10 cellular contexts compared by ENCODE assay signal in genomic region chr11:45852712-45853101, GRCh38. TPM values are rescaled to one million over a fixed set of nuclear protein-coding genes. Genes with fewer than 3 reads are reported as not detected.
DNase-seq lines count a peak whose midpoint lies in the region; ATAC-seq and TF ChIP-seq lines count a peak whose summit lies in the region.
"Had no signal": no experiment of that assay in that cellular context is flagged by ENCODE, and none has a peak within 500 bp of the region (broad histone marks: within the 10 kb centered on the region; RNA-seq: fewer than 3 reads in every experiment).

No MANE protein-coding gene starts in this region.

- no peak overlapping the region for H3K4me2 ChIP-seq in mammary epithelial cell (ENCODE audit: insufficient read depth, low read depth, low read length)

- intact Hi-C loops in mammary epithelial cell (cut with micrococcal nuclease) (no loop called here), Right ventricle myocardium superior (cut with DNase I) (no loop called here), tibial artery (cut with DNase I; ENCODE audit: low total_unique reads) (no loop called here)

- BruUV-seq in mammary epithelial cell (replicated peaks; lab: Mats Ljungman, UMichigan) = no TSS peak

- H3K27me3 ChIP-seq in mammary epithelial cell (ENCODE audit: insufficient read depth, low read length) (no peaks in the 10 kb centered on the region), HUES6 (ENCODE audit: control insufficient read depth, insufficient read depth, low read length) (0 out of 2 replicates have a peak, but pooled peaks cover 5% of the 10 kb centered on the region), tibial artery (no peaks in the 10 kb centered on the region)
- H3K27me3 ChIP-seq: upper lobe of right lung had no signal

- CTCF ChIA-PET in mammary epithelial cell (lab: Charles Lee; ENCODE audit: low non-redundant PET) = no interaction called here

- H3K27ac ChIP-seq in mammary epithelial cell (ENCODE audit: insufficient read depth, low read depth, low read length) (no peak overlapping the region), HUES6 (ENCODE audit: low read depth, low read length) (no peak overlapping the region), tibial artery (peak overlapping the region; percentile 84 to 88)

- DNase-seq in T47D (ENCODE audit: low read depth in 1 of 2, low spot score in 1 of 2) (peak; percentile 47 to 55), mammary epithelial cell (no peak), Right ventricle myocardium superior (peak; percentile 74), tibial artery (peak in 1 of 2 donors; percentile 68), kidney tubule cell (ENCODE audit: low spot score) (no peak), CD1c-positive myeloid dendritic cell (ENCODE audit: extremely low spot score) (no peak), hippocampal formation (lab: John Stamatoyannopoulos, UW) (no peak)
- DNase-seq: activated CD4-positive, alpha-beta memory T cell treated with anti-CD3 and anti-CD28 coated beads, Interleukin-2, amount 10 ng/mL, durations not matched to agents 7 days and 5 days; upper lobe of right lung had no signal

- H3K9me3 ChIP-seq in mammary epithelial cell (replicated peaks; ENCODE audit: insufficient read depth, low read length) = no peaks in the 10 kb centered on the region
- H3K9me3 ChIP-seq in HUES6 (ENCODE audit: control insufficient read depth, insufficient read depth, low read depth, low read length) = no peaks in the 10 kb centered on the region
- H3K9me3 ChIP-seq in tibial artery = no peaks in the 10 kb centered on the region
- H3K9me3 ChIP-seq: upper lobe of right lung had no signal

- no peaks in the 10 kb centered on the region for H3K36me3 ChIP-seq in mammary epithelial cell (ENCODE audit: insufficient read depth, low read length)
- H3K36me3 ChIP-seq in HUES6 (ENCODE audit: control insufficient read depth, insufficient read depth, low read length) = peaks cover 7% of the 10 kb centered on the region
- H3K36me3 ChIP-seq in tibial artery = peaks cover 0 to 16% (median 8%) of the 10 kb centered on the region in 3 donors

- H3K4me1 ChIP-seq in mammary epithelial cell (ENCODE audit: insufficient read depth, low read length) = no peaks in the 10 kb centered on the region
- peaks cover 42% of the 10 kb centered on the region for H3K4me1 ChIP-seq in HUES6 (ENCODE audit: control insufficient read depth, insufficient read depth, low read length)
- H3K4me1 ChIP-seq in tibial artery = peaks cover 0 to 96% (median 93%) of the 10 kb centered on the region in 4 donors

- dilution Hi-C loops in mammary epithelial cell (cut with HindIII; ENCODE audit: low sequenced_read_pairs) = no loop called here

- no peak overlapping the region for H2AFZ ChIP-seq in mammary epithelial cell (ENCODE audit: low read depth, low read length)

- H3K9ac ChIP-seq in mammary epithelial cell (ENCODE audit: insufficient read depth, low read length) (no peak overlapping the region), HUES6 (ENCODE audit: low read length) (no peak overlapping the region)

- peaks cover 60% of the 10 kb centered on the region for H3K79me2 ChIP-seq in mammary epithelial cell (ENCODE audit: insufficient read depth, low read length)

- no peaks in the 10 kb centered on the region for H4K20me1 ChIP-seq in mammary epithelial cell (ENCODE audit: insufficient read depth, low read length)

- ATAC-seq in Right ventricle myocardium superior (ENCODE audit: poor library complexity) = peak; percentile 78
- ATAC-seq: upper lobe of right lung had no signal

- 77% methylated on average over 1 of the region's 1 CpG for WGBS in mammary epithelial cell (ENCODE audit: low coverage, missing lambda C conversion rate)

- TF ChIP-seq CTCF in mammary epithelial cell (conservative IDR thresholded peaks at IDR 0.05 in 1 of 2, IDR thresholded peaks at IDR 0.05 in 1 of 2; ENCODE audit: extremely low read depth in 1 of 2, insufficient read depth in 1 of 2, low read depth in 1 of 2, low read length in 2 of 2) = no peak
- no peak for TF ChIP-seq CTCF in tibial artery (IDR thresholded peaks at IDR 0.05)

- in situ Hi-C loops in T47D (cut with HindIII; ENCODE audit: low pct_unique_long_range_greater_than_20kb, low sequenced_read_pairs) = no loop called here
- in situ Hi-C loops in mammary epithelial cell (cut with MboI; ENCODE audit: low sequenced_read_pairs in 2 of 2) = no loop called here

- no peak overlapping the region for H3K4me3 ChIP-seq in mammary epithelial cell (replicated peaks in 1 of 3; ENCODE audit: insufficient read depth in 1 of 3, low read depth in 2 of 3, low read length in 3 of 3)
- H3K4me3 ChIP-seq in HUES6 (ENCODE audit: low read depth, low read length) = peak overlapping the region; percentile 12; the same call in 1 of the 2 replicates
- H3K4me3 ChIP-seq in tibial artery = no peak overlapping the region
- H3K4me3 ChIP-seq: upper lobe of right lung had no signal

RNA-seq across cellular contexts. Expression of gene CRY2, which starts 5.4 kb away (rescaled TPM):
- total RNA-seq in mammary epithelial cell (10 to 100 TPM; 13.2 to 14.0 TPM), Right ventricle myocardium superior (68.3 TPM)
- polyA plus RNA-seq in mammary epithelial cell = 5.2 TPM
- 19.6 TPM for polyA minus RNA-seq in mammary epithelial cell

RNA-seq across cellular contexts. Expression of gene MAPK8IP1, which starts 32.7 kb away (rescaled TPM):
- total RNA-seq in mammary epithelial cell = 10 to 100 TPM in 1 of 2 donors, 1 to 10 TPM in 1; 6.7 to 11.0 TPM
- 3.2 TPM for polyA plus RNA-seq in mammary epithelial cell
- polyA minus RNA-seq in mammary epithelial cell = 6.0 TPM
- total RNA-seq in Right ventricle myocardium superior = 4.5 TPM

RNA-seq across cellular contexts. Expression of gene SLC35C1, which starts 47.8 kb away (rescaled TPM):
- total RNA-seq in mammary epithelial cell (10 to 100 TPM; 11.2 to 18.0 TPM), Right ventricle myocardium superior (5.8 TPM)
- 10.5 TPM for polyA plus RNA-seq in mammary epithelial cell
- polyA minus RNA-seq in mammary epithelial cell = 11.1 TPM

RNA-seq across cellular contexts. Expression of gene FREY1, which starts 54.4 kb away (rescaled TPM):
- 1 to 10 TPM; 2.1 to 2.7 TPM for total RNA-seq in mammary epithelial cell
- polyA plus RNA-seq in mammary epithelial cell = 0.24 TPM
- polyA minus RNA-seq in mammary epithelial cell = not detected
- total RNA-seq in Right ventricle myocardium superior = not detected

Comparison
In these comparisons a context has a peak if more than half of its experiments do, and no peak if none do; other contexts are left out.
1. DNase-seq: peak in T47D (2 of 2) and Right ventricle myocardium superior (single experiment); none in mammary epithelial cell (single experiment), kidney tubule cell (single experiment), CD1c-positive myeloid dendritic cell (single experiment) and hippocampal formation (0 of 2).
2. H3K27ac ChIP-seq: peak in tibial artery (2 of 2); none in mammary epithelial cell (single experiment) and HUES6 (single experiment).